Comparison of ENCODE assay signal across 9 cellular contexts in genomic region chr5:60541980-60542379, GRCh38.
DNase-seq lines count a peak whose midpoint lies in the region; ATAC-seq and TF ChIP-seq lines count a peak whose summit lies in the region.
"Had no signal": no experiment of that assay in that cellular context is flagged by ENCODE, and none has a peak within 500 bp of the region (broad histone marks: within the 10 kb centered on the region; RNA-seq: fewer than 3 reads in every experiment).

No MANE protein-coding gene starts in this region.

- H3K9me3 ChIP-seq in right atrium auricular region: no peaks in the 10 kb centered on the region

- H3K27ac ChIP-seq in right atrium auricular region: peak overlapping the region in 1 of 2 donors; percentile 29

- H3K27me3 Mint-ChIP-seq in activated T-cell treated with anti-CD3 and anti-CD28 coated beads, Interleukin-2, amount 50 U/mL, for 72 hours (ENCODE audit: low read depth): peaks cover 7% of the 10 kb centered on the region

- TF ChIP-seq CTCF in right atrium auricular region (IDR thresholded peaks at IDR 0.05): no peak
- no peak for TF ChIP-seq CTCF in fibroblast of mammary gland (conservative IDR thresholded peaks at IDR 0.05; ENCODE audit: control insufficient read depth, insufficient read depth, low read depth, low read length)

- intact Hi-C loops in Right ventricle myocardium inferior (cut with DNase I): no loop called here

- ATAC-seq in Right ventricle myocardium inferior: peak; percentile 62
- no peak for ATAC-seq in activated T-cell treated with anti-CD3 and anti-CD28 coated beads, Interleukin-2, amount 50 U/mL, for 72 hours (replicated peaks in 1 of 2)
- ATAC-seq in GM18870 (IDR thresholded peaks at IDR 0.05; ENCODE audit: unreplicated experiment): no peak

- no peaks in the 10 kb centered on the region for H3K27me3 ChIP-seq in right atrium auricular region

- peaks cover 0 to 22% of the 10 kb centered on the region in 2 donors for H3K4me1 ChIP-seq in right atrium auricular region

- H3K4me3 ChIP-seq in right atrium auricular region (no peak overlapping the region), fibroblast of mammary gland (ENCODE audit: control insufficient read depth, low read depth, low read length) (no peak overlapping the region)

- H3K4me1 Mint-ChIP-seq in activated T-cell treated with anti-CD3 and anti-CD28 coated beads, Interleukin-2, amount 50 U/mL, for 72 hours (ENCODE audit: low read depth): no peaks in the 10 kb centered on the region

- H3K4me3 Mint-ChIP-seq in activated T-cell treated with anti-CD3 and anti-CD28 coated beads, Interleukin-2, amount 50 U/mL, for 72 hours: no peak overlapping the region

- no peaks in the 10 kb centered on the region for H3K36me3 Mint-ChIP-seq in activated T-cell treated with anti-CD3 and anti-CD28 coated beads, Interleukin-2, amount 50 U/mL, for 72 hours (ENCODE audit: insufficient read depth in 2 of 2)

- peaks cover 0 to 3% of the 10 kb centered on the region in 2 donors for H3K9me3 Mint-ChIP-seq in activated T-cell treated with anti-CD3 and anti-CD28 coated beads, Interleukin-2, amount 50 U/mL, for 72 hours

- DNase-seq in Right ventricle myocardium inferior (ENCODE audit: missing footprints): no peak
- DNase-seq in right atrium auricular region (ENCODE audit: low spot score): no peak
- DNase-seq in HS-5 (ENCODE audit: low read depth): peak; percentile 23
- DNase-seq in fibroblast of mammary gland (ENCODE audit: low read depth): peak; percentile 85
- DNase-seq in SHP77 treated with DMSO at 0.1 percent for 48 hours (lab: John Stamatoyannopoulos, UW): no peak
- no peak for DNase-seq in activated T-cell treated with anti-CD3 and anti-CD28 coated beads, Interleukin-2, amount 50 U/mL, for 72 hours
- DNase-seq in iPS-NIHi7 (ENCODE audit: extremely low spot score): no peak
- DNase-seq: stimulated activated CD4-positive, alpha-beta T cell treated with anti-CD3 and anti-CD28 coated beads, Interleukin-1b, Interleukin-23, amount 100 ng/mL, for 48 hours had no signal

- no peaks in the 10 kb centered on the region for H3K36me3 ChIP-seq in right atrium auricular region

- no peak overlapping the region for H3K27ac Mint-ChIP-seq in activated T-cell treated with anti-CD3 and anti-CD28 coated beads, Interleukin-2, amount 50 U/mL, for 72 hours

Comparison
In these comparisons a context has a peak if more than half of its experiments do, and no peak if none do; other contexts are left out.
1. DNase-seq: peak in HS-5 (single experiment) and fibroblast of mammary gland (single experiment); none in Right ventricle myocardium inferior (single experiment), right atrium auricular region (single experiment), SHP77 treated with DMSO at 0.1 percent for 48 hours (single experiment), activated T-cell treated with anti-CD3 and anti-CD28 coated beads, Interleukin-2, amount 50 U/mL, for 72 hours (0 of 2) and iPS-NIHi7 (single experiment).